Comparison of ENCODE assay signal across 29 cellular contexts in the genomic region with DNA sequence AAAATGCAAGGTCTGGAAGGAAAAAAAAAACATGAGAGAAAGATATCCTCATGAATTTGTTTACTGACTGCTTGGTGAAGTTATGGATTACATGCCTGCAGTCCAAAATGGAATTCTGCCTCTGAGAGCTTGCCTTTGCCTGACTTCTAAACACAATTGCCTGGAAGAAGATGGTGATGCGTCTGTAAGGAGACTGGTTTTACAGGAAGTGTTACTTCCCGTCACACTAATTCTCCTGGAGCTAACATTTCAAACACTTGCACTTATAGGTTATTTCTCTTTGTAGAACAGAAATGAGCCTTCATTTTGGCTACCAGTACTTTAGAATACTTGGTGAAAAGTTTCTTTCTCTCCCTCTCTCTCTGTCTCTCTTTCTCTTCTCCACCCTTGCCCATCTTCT.
"Had no signal": no experiment of that assay in that cellular context is flagged by ENCODE, and none has a peak within 500 bp of the region (broad histone marks: within the 10 kb centered on the region; RNA-seq: fewer than 3 reads in every experiment).

No MANE protein-coding gene starts in this region.

- H3K36me3 ChIP-seq: esophagus squamous epithelium, heart right ventricle, left lung, ovary, sigmoid colon, spleen, suprapubic skin, transverse colon had no signal

- H3K4me3 ChIP-seq: dorsolateral prefrontal cortex, esophagus squamous epithelium, heart right ventricle, left lung, ovary, psoas muscle, sigmoid colon, spleen, suprapubic skin, transverse colon had no signal

- H3K4me1 ChIP-seq: esophagus squamous epithelium, heart right ventricle, left lung, psoas muscle, sigmoid colon, suprapubic skin had no signal

- DNase-seq: cerebellar nuclear complex; cortex of kidney; dorsolateral prefrontal cortex; effector CD8-positive, alpha-beta T cell; endodermal cell; erythroblast; esophagus squamous epithelium; foreskin melanocyte; glutamatergic neuron; heart right ventricle; hippocampal formation; left cardiac atrium; left lung; naive thymus-derived CD8-positive, alpha-beta T cell; nephron progenitor cell; occipital lobe; ovary; posterior cingulate gyrus; psoas muscle; right cardiac atrium; sigmoid colon; spleen; stimulated activated CD4-positive, alpha-beta T cell treated with anti-CD3 and anti-CD28 coated beads, Interleukin-2, amount 100 ng/mL, for 48 hours; stimulated activated naive B cell treated with anti-CD40 and anti-IgM and Interleukin-4, amounts not matched to agents 10 μg/mL and 1 μg/mL and 100 μg/mL, for 72 hours; stimulated activated naive CD8-positive, alpha-beta T cell treated with anti-CD3 and anti-CD28 coated beads, Interleukin-15, amount 100 ng/mL, for 72 hours; transverse colon had no signal

- H3K27me3 Mint-ChIP-seq: naive thymus-derived CD8-positive, alpha-beta T cell; stimulated activated naive B cell treated with anti-CD40 and anti-IgM and Interleukin-4, amounts not matched to agents 10 μg/mL and 1 μg/mL and 100 μg/mL, for 72 hours; stimulated activated naive CD8-positive, alpha-beta T cell treated with anti-CD3 and anti-CD28 coated beads, Interleukin-15, amount 100 ng/mL, for 72 hours had no signal

- H3K27ac ChIP-seq: dorsolateral prefrontal cortex, esophagus squamous epithelium, heart right ventricle, left lung, ovary, psoas muscle, sigmoid colon, spleen, suprapubic skin, transverse colon had no signal

- H3K4me3 Mint-ChIP-seq: endodermal cell; naive thymus-derived CD8-positive, alpha-beta T cell; nephron progenitor cell; stimulated activated naive B cell treated with anti-CD40 and anti-IgM and Interleukin-4, amounts not matched to agents 10 μg/mL and 1 μg/mL and 100 μg/mL, for 72 hours; stimulated activated naive CD8-positive, alpha-beta T cell treated with anti-CD3 and anti-CD28 coated beads, Interleukin-15, amount 100 ng/mL, for 72 hours had no signal

- FAIRE-seq: islet of Langerhans, urothelium cell line had no signal

- H3K27ac Mint-ChIP-seq: endodermal cell; naive thymus-derived CD8-positive, alpha-beta T cell; nephron progenitor cell; stimulated activated naive B cell treated with anti-CD40 and anti-IgM and Interleukin-4, amounts not matched to agents 10 μg/mL and 1 μg/mL and 100 μg/mL, for 72 hours; stimulated activated naive CD8-positive, alpha-beta T cell treated with anti-CD3 and anti-CD28 coated beads, Interleukin-15, amount 100 ng/mL, for 72 hours had no signal

- H3K36me3 Mint-ChIP-seq: stimulated activated naive B cell treated with anti-CD40 and anti-IgM and Interleukin-4, amounts not matched to agents 10 μg/mL and 1 μg/mL and 100 μg/mL, for 72 hours had no signal

- ATAC-seq: heart right ventricle; left cardiac atrium; left lung; naive thymus-derived CD8-positive, alpha-beta T cell; psoas muscle; right cardiac atrium; stimulated activated naive B cell treated with anti-CD40 and anti-IgM and Interleukin-4, amounts not matched to agents 10 μg/mL and 1 μg/mL and 100 μg/mL, for 72 hours; stimulated activated naive CD8-positive, alpha-beta T cell treated with anti-CD3 and anti-CD28 coated beads, Interleukin-15, amount 100 ng/mL, for 72 hours had no signal

- H3K4me1 Mint-ChIP-seq: naive thymus-derived CD8-positive, alpha-beta T cell; stimulated activated naive B cell treated with anti-CD40 and anti-IgM and Interleukin-4, amounts not matched to agents 10 μg/mL and 1 μg/mL and 100 μg/mL, for 72 hours; stimulated activated naive CD8-positive, alpha-beta T cell treated with anti-CD3 and anti-CD28 coated beads, Interleukin-15, amount 100 ng/mL, for 72 hours had no signal

- H3K9me3 Mint-ChIP-seq: endodermal cell, nephron progenitor cell had no signal

- H3K27me3 ChIP-seq: dorsolateral prefrontal cortex, esophagus squamous epithelium, heart right ventricle, left lung, ovary, sigmoid colon, spleen, suprapubic skin, transverse colon had no signal

- H3K9me3 ChIP-seq: esophagus squamous epithelium, ovary, psoas muscle, sigmoid colon, suprapubic skin, transverse colon had no signal
